13 cellular contexts compared by ENCODE assay signal in genomic region chr20:37355252-37356180, GRCh38. TPM values are rescaled to one million over a fixed set of nuclear protein-coding genes. Genes with fewer than 3 reads are reported as not detected.
DNase-seq lines count a peak whose midpoint lies in the region; ATAC-seq and TF ChIP-seq lines count a peak whose summit lies in the region.
"Had no signal": no experiment of that assay in that cellular context is flagged by ENCODE, and none has a peak within 500 bp of the region (broad histone marks: within the 10 kb centered on the region; RNA-seq: fewer than 3 reads in every experiment).

No MANE protein-coding gene starts in this region.

- peak overlapping the region; percentile 45 to 90 (median 83) for H3K27ac Mint-ChIP-seq in CD14-positive monocyte
- peak overlapping the region; percentile 72; the same call in 1 of the 2 replicates for H3K27ac Mint-ChIP-seq in WTC11
- H3K27ac Mint-ChIP-seq: activated naive CD4-positive, alpha-beta T cell treated with anti-CD3 and anti-CD28 coated beads for 36 hours had no signal

- CTCF ChIA-PET in WTC11 (lab: Charles Lee) = interaction anchor here (0.8 to 0.9 kb wide), 2 partner anchors 11 to 209 kb away, joined by 3 read pairs; no protein-coding TSS in a partner anchor

- peak; percentile 33 for DNase-seq in CD14-positive monocyte (ENCODE audit: low spot score)
- DNase-seq in WTC11 (ENCODE audit: low spot score) = no peak
- peak; percentile 32 for DNase-seq in islet precursor cell
- DNase-seq in psoas muscle = no peak
- DNase-seq in HuH-7 (ENCODE audit: low spot score) = no peak
- DNase-seq in SHP77 (lab: John Stamatoyannopoulos, UW) = no peak
- DNase-seq in NCI-H2081 treated with DMSO at 0.1 percent for 48 hours (lab: John Stamatoyannopoulos, UW) = no peak
- no peak for DNase-seq in mucosa of gallbladder (ENCODE audit: low spot score)
- DNase-seq: activated naive CD4-positive, alpha-beta T cell treated with anti-CD3 and anti-CD28 coated beads for 36 hours; DMS 273 treated with DMSO at 0.1 percent for 48 hours; immature natural killer cell; NCI-H1105; NCI-H446 treated with DMSO at 0.1 percent for 48 hours had no signal

- H3K9me3 Mint-ChIP-seq in CD14-positive monocyte (peaks cover 0 to 7% (median 0%) of the 10 kb centered on the region in 7 donors), WTC11 (no peaks in the 10 kb centered on the region)
- H3K9me3 Mint-ChIP-seq: activated naive CD4-positive, alpha-beta T cell treated with anti-CD3 and anti-CD28 coated beads for 36 hours; immature natural killer cell had no signal

- H3K27ac ChIP-seq in psoas muscle = no peak overlapping the region

- H3K36me3 Mint-ChIP-seq in CD14-positive monocyte (peaks cover 37 to 62% of the 10 kb centered on the region in 2 donors), WTC11 (no peaks in the 10 kb centered on the region)
- H3K36me3 Mint-ChIP-seq: immature natural killer cell had no signal

- H3K4me3 ChIP-seq in psoas muscle = no peak overlapping the region

- H3K36me3 ChIP-seq in psoas muscle (ENCODE audit: insufficient read depth in 1 of 2, low read depth in 1 of 2) = no peaks in the 10 kb centered on the region

- POLR2A ChIA-PET in WTC11 (lab: Charles Lee) = interaction anchor here (0.6 to 1.1 kb wide), 2 partner anchors 24 to 41 kb away, joined by 3 read pairs; no protein-coding TSS in a partner anchor

- peaks cover 67% of the 10 kb centered on the region for H3K4me1 Mint-ChIP-seq in CD14-positive monocyte
- H3K4me1 Mint-ChIP-seq in WTC11 = peaks cover 10% of the 10 kb centered on the region

- peaks cover 0 to 5% (median 0%) of the 10 kb centered on the region in 3 donors for H3K27me3 ChIP-seq in psoas muscle (ENCODE audit: insufficient read depth in 3 of 3, low read length in 2 of 3)

- H3K4me3 Mint-ChIP-seq in CD14-positive monocyte = peak overlapping the region; percentile 45 to 48
- no peak overlapping the region for H3K4me3 Mint-ChIP-seq in WTC11
- H3K4me3 Mint-ChIP-seq: activated naive CD4-positive, alpha-beta T cell treated with anti-CD3 and anti-CD28 coated beads for 36 hours had no signal

- intact Hi-C loops in CD14-positive monocyte (cut with micrococcal nuclease) (no loop called here), psoas muscle (cut with DNase I) (no loop called here)

- ATAC-seq in WTC11 = no peak
- ATAC-seq in psoas muscle = peak in 3 of 4 donors; percentile 26 to 50 (median 48)

- no peaks in the 10 kb centered on the region for H3K4me1 ChIP-seq in psoas muscle

- TF ChIP-seq CTCF in CD14-positive monocyte (IDR thresholded peaks at IDR 0.05) = no peak
- no peak for TF ChIP-seq CTCF in WTC11 (IDR thresholded peaks at IDR 0.05)
- no peak for TF ChIP-seq CTCF in psoas muscle (IDR thresholded peaks at IDR 0.05)

- no peaks in the 10 kb centered on the region for H3K9me3 ChIP-seq in psoas muscle

- H3K27me3 Mint-ChIP-seq in CD14-positive monocyte (ENCODE audit: low read depth in 3 of 3) (peaks cover 11 to 22% (median 18%) of the 10 kb centered on the region in 3 donors), WTC11 (ENCODE audit: low read depth) (no peaks in the 10 kb centered on the region)

- 76 to 84% (median 77%) methylated on average over 15 of the region's 15 CpGs for WGBS in psoas muscle, 3 donors

TF ChIP-seq in WTC11, 78 proteins besides CTCF, POLR2A, EP300 and RAD21 (continues in another document):
- no peak for TF ChIP-seq ATF1 (CRISPR knock-in tag; IDR thresholded peaks at IDR 0.05)
- no peak for TF ChIP-seq OVOL2 (CRISPR knock-in tag; IDR thresholded peaks at IDR 0.05; ENCODE audit: borderline replicate concordance)
- no peak for TF ChIP-seq CREM (CRISPR knock-in tag; IDR thresholded peaks at IDR 0.05)
- TF ChIP-seq GRHL2 (CRISPR knock-in tag; IDR thresholded peaks at IDR 0.05; ENCODE audit: insufficient replicate concordance, severe bottlenecking) = no peak
- TF ChIP-seq GABPB1 (CRISPR knock-in tag; IDR thresholded peaks at IDR 0.05) = no peak
- TF ChIP-seq ZNF263 (CRISPR knock-in tag; IDR thresholded peaks at IDR 0.05; ENCODE audit: low read depth) = no peak
- no peak for TF ChIP-seq EMX1 (CRISPR knock-in tag; IDR thresholded peaks at IDR 0.05)
- no peak for TF ChIP-seq AFF4 (CRISPR knock-in tag; IDR thresholded peaks at IDR 0.05; ENCODE audit: borderline replicate concordance)
- TF ChIP-seq ZNF512 (CRISPR knock-in tag; IDR thresholded peaks at IDR 0.05; ENCODE audit: borderline replicate concordance) = no peak
- no peak for TF ChIP-seq JAZF1 (CRISPR knock-in tag; IDR thresholded peaks at IDR 0.05)
- TF ChIP-seq SMAD3 (CRISPR knock-in tag; IDR thresholded peaks at IDR 0.05; ENCODE audit: borderline replicate concordance) = no peak
- no peak for TF ChIP-seq ZNF416 (CRISPR knock-in tag; IDR thresholded peaks at IDR 0.05)
- no peak for TF ChIP-seq TP53 (CRISPR knock-in tag; IDR thresholded peaks at IDR 0.05)
- TF ChIP-seq, protein P1, sequence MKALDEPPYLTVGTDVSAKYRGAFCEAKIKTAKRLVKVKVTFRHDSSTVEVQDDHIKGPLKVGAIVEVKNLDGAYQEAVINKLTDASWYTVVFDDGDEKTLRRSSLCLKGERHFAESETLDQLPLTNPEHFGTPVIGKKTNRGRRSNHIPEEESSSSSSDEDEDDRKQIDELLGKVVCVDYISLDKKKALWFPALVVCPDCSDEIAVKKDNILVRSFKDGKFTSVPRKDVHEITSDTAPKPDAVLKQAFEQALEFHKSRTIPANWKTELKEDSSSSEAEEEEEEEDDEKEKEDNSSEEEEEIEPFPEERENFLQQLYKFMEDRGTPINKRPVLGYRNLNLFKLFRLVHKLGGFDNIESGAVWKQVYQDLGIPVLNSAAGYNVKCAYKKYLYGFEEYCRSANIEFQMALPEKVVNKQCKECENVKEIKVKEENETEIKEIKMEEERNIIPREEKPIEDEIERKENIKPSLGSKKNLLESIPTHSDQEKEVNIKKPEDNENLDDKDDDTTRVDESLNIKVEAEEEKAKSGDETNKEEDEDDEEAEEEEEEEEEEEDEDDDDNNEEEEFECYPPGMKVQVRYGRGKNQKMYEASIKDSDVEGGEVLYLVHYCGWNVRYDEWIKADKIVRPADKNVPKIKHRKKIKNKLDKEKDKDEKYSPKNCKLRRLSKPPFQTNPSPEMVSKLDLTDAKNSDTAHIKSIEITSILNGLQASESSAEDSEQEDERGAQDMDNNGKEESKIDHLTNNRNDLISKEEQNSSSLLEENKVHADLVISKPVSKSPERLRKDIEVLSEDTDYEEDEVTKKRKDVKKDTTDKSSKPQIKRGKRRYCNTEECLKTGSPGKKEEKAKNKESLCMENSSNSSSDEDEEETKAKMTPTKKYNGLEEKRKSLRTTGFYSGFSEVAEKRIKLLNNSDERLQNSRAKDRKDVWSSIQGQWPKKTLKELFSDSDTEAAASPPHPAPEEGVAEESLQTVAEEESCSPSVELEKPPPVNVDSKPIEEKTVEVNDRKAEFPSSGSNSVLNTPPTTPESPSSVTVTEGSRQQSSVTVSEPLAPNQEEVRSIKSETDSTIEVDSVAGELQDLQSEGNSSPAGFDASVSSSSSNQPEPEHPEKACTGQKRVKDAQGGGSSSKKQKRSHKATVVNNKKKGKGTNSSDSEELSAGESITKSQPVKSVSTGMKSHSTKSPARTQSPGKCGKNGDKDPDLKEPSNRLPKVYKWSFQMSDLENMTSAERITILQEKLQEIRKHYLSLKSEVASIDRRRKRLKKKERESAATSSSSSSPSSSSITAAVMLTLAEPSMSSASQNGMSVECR (CRISPR knock-in tag; IDR thresholded peaks at IDR 0.05; ENCODE audit: borderline replicate concordance) = no peak
- no peak for TF ChIP-seq ZNF671 (CRISPR knock-in tag; IDR thresholded peaks at IDR 0.05)

RNA-seq across cellular contexts. Expression of gene SRC, which starts 9.6 kb away (rescaled TPM):
- polyA plus RNA-seq in CD14-positive monocyte (1 to 10 TPM; 4.9 to 6.8 TPM), psoas muscle (1 to 10 TPM in 1 of 3 donors, under 1 TPM in 2; 0.86 to 1.0 (median 0.97) TPM)
- total RNA-seq in WTC11 (2021) (27.4 to 33.3 TPM (median 30.4 TPM) in 3 replicates), psoas muscle (1 to 10 TPM; 1.3 to 3.0 (median 1.9) TPM), mucosa of gallbladder (210 TPM)

Comparison
In these comparisons a context has a peak if more than half of its experiments do, and no peak if none do; other contexts are left out.
1. DNase-seq: peak in CD14-positive monocyte (single experiment) and islet precursor cell (single experiment); none in WTC11 (single experiment), psoas muscle (0 of 2), HuH-7 (single experiment), SHP77 (0 of 2), NCI-H2081 treated with DMSO at 0.1 percent for 48 hours (single experiment) and mucosa of gallbladder (single experiment).